In genomic region chr4:10112658-10113284, GRCh38 we compare ENCODE assay signal across 1 cellular context.
TF ChIP-seq lines count a peak whose summit lies in the region.

No MANE protein-coding gene starts in this region.

TF ChIP-seq in IMR-90, 13 proteins besides CTCF, POLR2A, EP300 and RAD21 (continued from another document):
- TF ChIP-seq USF2 (IDR thresholded peaks at IDR 0.05; ENCODE audit: low read depth, low read length) (no peak), BHLHE40 (IDR thresholded peaks at IDR 0.05; ENCODE audit: low read depth, low read length) (no peak), NFE2L2 (IDR thresholded peaks at IDR 0.05; ENCODE audit: low read depth, low read length) (no peak)
